Comparison of ENCODE assay signal across 8 cellular contexts in genomic region chr17:82296511-82297279, GRCh38.
A peak's percentile ranks its signal among the peaks of the same experiment; 100 is the strongest.
DNase-seq lines count a peak whose midpoint lies in the region; ATAC-seq and TF ChIP-seq lines count a peak whose summit lies in the region.

No MANE protein-coding gene starts in this region.

- DNase-seq in NCI-H69 (lab: John Stamatoyannopoulos, UW) (peak; percentile 78), coronary artery (ENCODE audit: low spot score) (no peak), NCI-H774 (lab: John Stamatoyannopoulos, UW) (no peak), GM19238 (ENCODE audit: insufficient read length, low spot score) (no peak)

- TF ChIP-seq CTCF in DOHH2 (IDR thresholded peaks at IDR 0.05; ENCODE audit: low read depth, low read length, poor library complexity, severe bottlenecking): no peak
- no peak for TF ChIP-seq CTCF in coronary artery (IDR thresholded peaks at IDR 0.05)
- no peak for TF ChIP-seq CTCF in parathyroid adenoma (IDR thresholded peaks at IDR 0.05)

- H3K4me1 ChIP-seq in DOHH2 (ENCODE audit: control insufficient read depth, low read length) (peaks cover 48% of the 10 kb centered on the region), parathyroid adenoma (peaks cover 8% of the 10 kb centered on the region)

- peaks cover 22% of the 10 kb centered on the region for H3F3A ChIP-seq in DOHH2 (ENCODE audit: control insufficient read depth, insufficient read depth)

- H3K27me3 ChIP-seq in DOHH2 (ENCODE audit: control insufficient read depth, low read length) (no peaks in the 10 kb centered on the region; the same call in 1 of the 2 replicates), parathyroid adenoma (ENCODE audit: control insufficient read depth, insufficient read depth, low read length) (no peaks in the 10 kb centered on the region)

- no peak for ATAC-seq in HG03432 (IDR thresholded peaks at IDR 0.05; ENCODE audit: unreplicated experiment)
- ATAC-seq in GM21825 (IDR thresholded peaks at IDR 0.05; ENCODE audit: unreplicated experiment): no peak

- H3K79me2 ChIP-seq in DOHH2 (ENCODE audit: control insufficient read depth, low read length) (peaks cover 7% of the 10 kb centered on the region), parathyroid adenoma (no peaks in the 10 kb centered on the region)

- H3K4me2 ChIP-seq in DOHH2 (ENCODE audit: low read length) (peak overlapping the region; percentile 98), parathyroid adenoma (ENCODE audit: low read length) (peak overlapping the region; percentile 80)

- no peaks in the 10 kb centered on the region for H4K20me1 ChIP-seq in DOHH2 (ENCODE audit: control insufficient read depth, insufficient read depth, low read depth, low read length)

- H3K4me3 ChIP-seq in DOHH2 (ENCODE audit: low read length) (peak overlapping the region; percentile 83), coronary artery (peak overlapping the region; percentile 78), parathyroid adenoma (ENCODE audit: low read depth, low read length) (peak overlapping the region; percentile 39)

- H3K9me2 ChIP-seq in DOHH2 (replicated peaks; ENCODE audit: control insufficient read depth, low read length): no peaks in the 10 kb centered on the region

- peak overlapping the region; percentile 65 for H3K27ac ChIP-seq in DOHH2 (ENCODE audit: low read depth, low read length)
- peak overlapping the region; percentile 47 to 93 for H3K27ac ChIP-seq in coronary artery
- H3K27ac ChIP-seq in parathyroid adenoma: peak overlapping the region; percentile 71

- H3K9me3 ChIP-seq in DOHH2 (ENCODE audit: control insufficient read depth, insufficient read depth, low read length): no peaks in the 10 kb centered on the region
- H3K9me3 ChIP-seq in parathyroid adenoma (ENCODE audit: control insufficient read depth, low read length): no peaks in the 10 kb centered on the region

- no peak overlapping the region for H3K9ac ChIP-seq in parathyroid adenoma

- H2AFZ ChIP-seq in parathyroid adenoma: no peak overlapping the region

- H3K36me3 ChIP-seq in DOHH2 (ENCODE audit: control insufficient read depth, low read length): no peaks in the 10 kb centered on the region
- H3K36me3 ChIP-seq in parathyroid adenoma (ENCODE audit: control insufficient read depth, insufficient read depth, low read length): no peaks in the 10 kb centered on the region
